ENCODE assay signal across 8 cellular contexts in the genomic region with DNA sequence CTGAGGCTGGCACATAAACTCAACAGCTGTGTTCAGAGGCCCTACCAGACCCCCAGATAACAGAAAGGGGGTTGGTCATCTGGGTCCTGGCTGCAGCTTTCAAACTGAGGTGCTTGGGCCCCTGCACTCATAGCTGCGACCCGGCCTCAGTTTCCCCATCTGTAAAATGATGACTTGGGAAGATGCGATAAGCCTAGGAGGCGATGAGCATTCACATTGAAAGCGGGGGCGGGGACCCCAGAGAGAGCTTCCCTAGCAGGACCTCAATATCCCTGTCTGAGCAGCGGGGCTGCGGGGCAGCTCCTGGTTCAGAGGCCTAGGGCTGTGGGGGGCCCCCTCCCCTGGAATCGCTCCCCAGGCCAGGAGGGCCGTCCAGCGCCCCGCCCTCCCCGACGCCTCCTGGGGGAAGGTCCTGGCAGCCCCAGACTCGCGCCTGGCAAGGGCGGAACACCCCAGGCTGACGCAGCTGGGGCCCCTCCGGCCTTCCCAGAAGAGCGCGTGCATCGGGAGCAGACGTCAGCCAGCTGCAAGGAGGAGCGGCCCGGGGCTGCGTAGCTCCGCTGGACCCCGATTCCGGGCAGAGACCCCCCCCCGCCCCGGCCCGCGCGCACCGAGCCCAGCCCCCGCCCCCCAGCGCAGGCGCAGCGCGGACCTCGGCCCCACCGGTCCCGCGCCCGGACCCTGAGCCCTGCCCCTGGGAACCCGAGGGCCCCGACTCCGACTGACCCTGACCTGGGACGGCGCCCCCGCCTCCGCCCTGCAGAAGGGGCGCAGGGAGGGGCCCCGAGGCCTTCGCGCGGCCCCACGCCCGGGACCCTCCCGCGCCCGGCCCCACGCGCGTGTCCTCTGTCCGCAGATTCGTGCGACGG. TPM values are rescaled to one million over a fixed set of nuclear protein-coding genes. Genes with fewer than 3 reads are reported as not detected.
DNase-seq lines count a peak whose midpoint lies in the region; ATAC-seq and TF ChIP-seq lines count a peak whose summit lies in the region.

No MANE protein-coding gene starts in this region.

- BruUV-seq in Calu3 (replicated peaks; lab: Mats Ljungman, UMichigan): no TSS peak

- TF ChIP-seq CTCF in Calu3 (IDR thresholded peaks at IDR 0.05; ENCODE audit: unreplicated experiment): no peak
- no peak for TF ChIP-seq CTCF in type B pancreatic cell (conservative IDR thresholded peaks at IDR 0.05)

- intact Hi-C loops in Calu3 (cut with micrococcal nuclease; ENCODE audit: unreplicated experiment): no loop called here

- H3K27ac ChIP-seq in muscle layer of duodenum (ENCODE audit: low read length): peak overlapping the region; percentile 60

- H3K9me3 Mint-ChIP-seq in Calu3 (ENCODE audit: low read depth, unreplicated experiment): no peaks in the 10 kb centered on the region
- no peaks in the 10 kb centered on the region for H3K9me3 Mint-ChIP-seq in activated CD8-positive, alpha-beta memory T cell treated with anti-CD3 and anti-CD28 coated beads, Interleukin-2, amount 10 ng/mL, durations not matched to agents 7 days and 5 days (ENCODE audit: low read depth)
- H3K9me3 Mint-ChIP-seq in type B pancreatic cell: no peaks in the 10 kb centered on the region

- ATAC-seq in GM21367 (IDR thresholded peaks at IDR 0.05; ENCODE audit: unreplicated experiment) (peak; percentile 7), esophagus mucosa (peak; percentile 1), HG03439 (IDR thresholded peaks at IDR 0.05; ENCODE audit: unreplicated experiment) (no peak)
- ATAC-seq in activated CD8-positive, alpha-beta memory T cell treated with anti-CD3 and anti-CD28 coated beads, Interleukin-2, amount 10 ng/mL, durations not matched to agents 7 days and 5 days: peak; percentile 2

- CTCF ChIA-PET in Calu3 (lab: Charles Lee): interaction anchor here (1.2 kb wide), 1 partner anchor 55 kb away, joined by 6 read pairs; no protein-coding TSS in a partner anchor
- CTCF ChIA-PET in activated CD8-positive, alpha-beta memory T cell treated with anti-CD3 and anti-CD28 coated beads, Interleukin-2, amount 10 ng/mL, durations not matched to agents 7 days and 5 days (lab: Charles Lee): interaction anchor here (0.6 to 2.4 kb wide), 8 partner anchors 12 to 258 kb away, joined by 3 to 10 read pairs (median 6); a partner anchor contains a TSS

- peaks cover 0 to 27% of the 10 kb centered on the region in 2 donors for H3K4me1 ChIP-seq in muscle layer of duodenum (ENCODE audit: control insufficient read depth in 1 of 2, insufficient read depth in 2 of 2, low read length in 2 of 2)

- H3K27me3 Mint-ChIP-seq in Calu3 (ENCODE audit: unreplicated experiment) (no peaks in the 10 kb centered on the region), type B pancreatic cell (peaks cover 6% of the 10 kb centered on the region)
- H3K27me3 Mint-ChIP-seq in activated CD8-positive, alpha-beta memory T cell treated with anti-CD3 and anti-CD28 coated beads, Interleukin-2, amount 10 ng/mL, durations not matched to agents 7 days and 5 days: peaks cover 11% of the 10 kb centered on the region

- H3K4me3 ChIP-seq in muscle layer of duodenum (ENCODE audit: low read depth in 1 of 2, low read length in 2 of 2): peak overlapping the region; percentile 37 to 61

- peaks cover 0 to 6% of the 10 kb centered on the region in 2 donors for H3K36me3 ChIP-seq in muscle layer of duodenum (ENCODE audit: control insufficient read depth in 1 of 2, insufficient read depth in 2 of 2, low read length in 2 of 2)

- H3K4me3 Mint-ChIP-seq in Calu3 (ENCODE audit: low read depth, unreplicated experiment): peak overlapping the region; percentile 67
- H3K4me3 Mint-ChIP-seq in activated CD8-positive, alpha-beta memory T cell treated with anti-CD3 and anti-CD28 coated beads, Interleukin-2, amount 10 ng/mL, durations not matched to agents 7 days and 5 days: peak overlapping the region; percentile 54
- peak overlapping the region; percentile 83 for H3K4me3 Mint-ChIP-seq in type B pancreatic cell

- peaks cover 18% of the 10 kb centered on the region for H3K36me3 Mint-ChIP-seq in Calu3 (ENCODE audit: insufficient read depth, unreplicated experiment)
- H3K36me3 Mint-ChIP-seq in activated CD8-positive, alpha-beta memory T cell treated with anti-CD3 and anti-CD28 coated beads, Interleukin-2, amount 10 ng/mL, durations not matched to agents 7 days and 5 days: no peaks in the 10 kb centered on the region
- H3K36me3 Mint-ChIP-seq in type B pancreatic cell: no peaks in the 10 kb centered on the region

- H3K4me1 Mint-ChIP-seq in Calu3 (ENCODE audit: low read depth, unreplicated experiment) (no peaks in the 10 kb centered on the region), type B pancreatic cell (ENCODE audit: unreplicated experiment) (peaks cover 7% of the 10 kb centered on the region)
- peaks cover 2% of the 10 kb centered on the region for H3K4me1 Mint-ChIP-seq in activated CD8-positive, alpha-beta memory T cell treated with anti-CD3 and anti-CD28 coated beads, Interleukin-2, amount 10 ng/mL, durations not matched to agents 7 days and 5 days

- H3K27me3 ChIP-seq in muscle layer of duodenum (ENCODE audit: low read depth, low read length): no peaks in the 10 kb centered on the region

- DNase-seq in Calu3 (peak; percentile 43), HuH-7.5 (ENCODE audit: low spot score) (peak; percentile 81), type B pancreatic cell (ENCODE audit: extremely low spot score, unreplicated experiment) (no peak)
- peak; percentile 58 for DNase-seq in activated CD8-positive, alpha-beta memory T cell treated with anti-CD3 and anti-CD28 coated beads, Interleukin-2, amount 10 ng/mL, durations not matched to agents 7 days and 5 days

- H3K27ac Mint-ChIP-seq in Calu3 (ENCODE audit: unreplicated experiment) (no peak overlapping the region), type B pancreatic cell (no peak overlapping the region)
- peak overlapping the region; percentile 61 for H3K27ac Mint-ChIP-seq in activated CD8-positive, alpha-beta memory T cell treated with anti-CD3 and anti-CD28 coated beads, Interleukin-2, amount 10 ng/mL, durations not matched to agents 7 days and 5 days

- H3K9me3 ChIP-seq in muscle layer of duodenum (ENCODE audit: control insufficient read depth in 1 of 2, low read length in 2 of 2): no peaks in the 10 kb centered on the region

RNA-seq across cellular contexts. Expression of a gene that starts 3.5 kb away (rescaled TPM):
- 6.9 and 7.1 TPM in 2 replicates for total RNA-seq in Calu3 (2022)
- total RNA-seq in activated CD8-positive, alpha-beta memory T cell treated with anti-CD3 and anti-CD28 coated beads, Interleukin-2, amount 10 ng/mL, durations not matched to agents 7 days and 5 days: 1 to 10 TPM; 2.2 to 3.1 TPM
- total RNA-seq in esophagus mucosa: 3.3 TPM
- 9.3 and 11.0 TPM in 2 replicates for total RNA-seq in type B pancreatic cell (ENCODE audit: low replicate concordance)

RNA-seq across cellular contexts. Expression of a gene that starts 15.6 kb away (rescaled TPM):
- not detected in 2 replicates for total RNA-seq in Calu3 (2022)
- total RNA-seq in activated CD8-positive, alpha-beta memory T cell treated with anti-CD3 and anti-CD28 coated beads, Interleukin-2, amount 10 ng/mL, durations not matched to agents 7 days and 5 days: under 1 TPM in 1 of 2 experiments, not detected in 1; 0.59 TPM
- not detected for total RNA-seq in esophagus mucosa
- not detected in 2 replicates for total RNA-seq in type B pancreatic cell (ENCODE audit: low replicate concordance)

RNA-seq across cellular contexts. Expression of a gene that starts 16.6 kb away (rescaled TPM):
- 44.8 and 46.4 TPM in 2 replicates for total RNA-seq in Calu3 (2022)
- total RNA-seq in activated CD8-positive, alpha-beta memory T cell treated with anti-CD3 and anti-CD28 coated beads, Interleukin-2, amount 10 ng/mL, durations not matched to agents 7 days and 5 days: 10 to 100 TPM; 76.9 to 83.0 TPM
- total RNA-seq in esophagus mucosa: 53.0 TPM
- 38.1 and 41.3 TPM in 2 replicates for total RNA-seq in type B pancreatic cell (ENCODE audit: low replicate concordance)

RNA-seq across cellular contexts. Expression of a gene that starts 29.1 kb away (rescaled TPM):
- total RNA-seq in Calu3 (2022) (0.56 and 0.83 TPM in 2 replicates), esophagus mucosa (2.0 TPM), type B pancreatic cell (ENCODE audit: low replicate concordance) (63.3 and 64.1 TPM in 2 replicates)
- total RNA-seq in activated CD8-positive, alpha-beta memory T cell treated with anti-CD3 and anti-CD28 coated beads, Interleukin-2, amount 10 ng/mL, durations not matched to agents 7 days and 5 days: not detected

RNA-seq across cellular contexts. Expression of a gene that starts 40.0 kb away (rescaled TPM):
- total RNA-seq in Calu3 (2022): 0.24 and 0.39 TPM in 2 replicates
- not detected for total RNA-seq in activated CD8-positive, alpha-beta memory T cell treated with anti-CD3 and anti-CD28 coated beads, Interleukin-2, amount 10 ng/mL, durations not matched to agents 7 days and 5 days
- total RNA-seq in esophagus mucosa: 0.12 TPM
- total RNA-seq in type B pancreatic cell (ENCODE audit: low replicate concordance): not detected in 2 replicates
